In the genomic region with DNA sequence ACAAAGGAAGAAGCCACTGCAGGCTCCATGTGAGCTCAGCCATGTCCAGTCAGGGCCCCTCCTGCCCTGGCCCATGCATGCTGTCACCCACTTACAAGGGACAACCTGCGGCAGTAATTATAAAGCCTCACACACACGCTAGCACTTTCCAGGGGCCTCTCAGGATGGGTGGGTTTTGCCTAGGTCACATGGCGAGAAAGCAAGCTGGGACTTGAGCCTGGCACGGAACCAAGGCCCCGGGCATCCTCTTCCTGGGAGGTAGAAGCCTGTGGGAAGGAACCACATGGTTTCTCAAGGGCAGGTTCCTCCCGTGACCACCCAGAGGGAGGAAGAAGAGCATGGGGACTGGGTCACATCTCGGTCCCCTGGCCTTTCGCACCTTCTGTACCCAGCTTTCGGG, we compare ENCODE assay signal across 1 cellular context.
TF ChIP-seq lines count a peak whose summit lies in the region.

No MANE protein-coding gene starts in this region.

TF ChIP-seq in H1, 55 proteins besides CTCF, POLR2A, EP300 and RAD21:
- TF ChIP-seq SIRT6 (IDR thresholded peaks at IDR 0.05; ENCODE audit: low read length) (no peak), PHF8 (conservative IDR thresholded peaks at IDR 0.05; ENCODE audit: low read depth, low read length) (no peak), HDAC2 (IDR thresholded peaks at IDR 0.05; ENCODE audit: borderline replicate concordance in 1 of 2, low read depth in 2 of 2, low read length in 2 of 2) (no peak), TAF1 (IDR thresholded peaks at IDR 0.05; ENCODE audit: low read depth, low read length) (no peak), EGR1 (IDR thresholded peaks at IDR 0.05; ENCODE audit: borderline replicate concordance, low read depth, low read length) (no peak), GABPA (IDR thresholded peaks at IDR 0.05; ENCODE audit: borderline replicate concordance, insufficient read depth, low read length) (no peak), YY1 (IDR thresholded peaks at IDR 0.05; ENCODE audit: low read depth, low read length) (no peak), CTBP2 (IDR thresholded peaks at IDR 0.05; ENCODE audit: borderline replicate concordance, insufficient read depth, insufficient read length, low read length) (no peak), BACH1 (IDR thresholded peaks at IDR 0.05; ENCODE audit: low read length) (no peak), CEBPB (IDR thresholded peaks at IDR 0.05; ENCODE audit: low read depth, low read length) (no peak), TBP (IDR thresholded peaks at IDR 0.05; ENCODE audit: low read depth, low read length) (no peak), ATF3 (IDR thresholded peaks at IDR 0.05; ENCODE audit: insufficient read depth, low read depth, low read length) (no peak), GTF2F1 (IDR thresholded peaks at IDR 0.05; ENCODE audit: borderline replicate concordance, low read depth, low read length) (no peak), TAF7 (optimal IDR thresholded peaks at IDR 0.05; ENCODE audit: borderline replicate concordance, low read depth, low read length) (no peak), CBX5 (IDR thresholded peaks at IDR 0.05; ENCODE audit: low read depth, low read length) (no peak), SP2 (IDR thresholded peaks at IDR 0.05; ENCODE audit: low read length) (no peak), E2F6 (IDR thresholded peaks at IDR 0.05) (no peak)
